ENCODE assay signal across 8 cellular contexts in the genomic region with DNA sequence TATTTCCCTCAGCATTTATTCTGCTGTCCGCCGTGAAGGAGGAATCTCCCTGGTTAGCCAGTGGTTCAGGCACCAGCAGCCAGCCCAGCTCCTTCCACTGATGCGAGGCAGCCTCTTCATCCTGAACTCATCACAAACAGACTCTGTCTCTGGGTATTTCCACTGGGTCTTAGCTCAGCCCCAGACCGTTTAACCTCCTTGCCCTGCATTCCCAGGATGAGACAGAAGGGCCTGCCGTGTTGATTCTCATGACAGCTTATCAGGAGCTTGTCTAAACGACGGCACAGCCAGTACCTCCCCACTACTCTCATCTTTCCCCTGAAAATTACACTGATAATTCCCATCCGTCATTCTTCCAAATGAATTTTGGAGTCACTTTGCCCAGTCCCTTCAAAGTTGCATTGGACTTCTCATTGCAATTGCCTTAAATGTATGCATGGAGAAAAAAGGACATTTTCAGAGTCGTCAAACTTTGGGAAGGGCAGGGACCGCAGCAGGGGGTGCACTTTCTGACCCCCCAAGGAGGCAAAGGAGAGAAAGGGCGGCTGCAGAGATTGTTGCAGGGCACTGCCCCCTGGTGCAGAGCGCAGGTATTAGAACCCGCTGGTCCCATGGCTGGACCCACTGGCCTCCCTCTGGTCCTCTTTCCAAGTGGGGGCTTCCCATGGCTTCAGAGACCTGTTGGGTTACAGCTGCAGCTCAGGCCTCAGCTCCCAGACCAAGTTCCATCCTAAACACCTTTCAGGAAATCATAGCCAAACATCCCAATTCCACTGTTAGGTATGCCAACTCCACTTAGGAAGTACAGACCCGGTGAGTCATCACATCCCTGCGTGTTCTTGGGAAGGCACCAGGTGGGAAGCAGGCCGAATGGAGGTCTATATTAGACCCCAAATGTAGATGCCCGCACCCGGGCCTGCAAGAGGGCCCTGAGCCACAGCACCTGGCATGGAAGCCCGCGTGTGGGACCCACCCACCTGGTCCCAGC. TPM values are rescaled to one million over a fixed set of nuclear protein-coding genes. Genes with fewer than 3 reads are reported as not detected.
DNase-seq lines count a peak whose midpoint lies in the region; ATAC-seq and TF ChIP-seq lines count a peak whose summit lies in the region.

No MANE protein-coding gene starts in this region.

- TF ChIP-seq CTCF in cardiac muscle cell (IDR thresholded peaks at IDR 0.05; ENCODE audit: low read depth, low read length) (peak; percentile 81), RWPE1 (conservative IDR thresholded peaks at IDR 0.05; ENCODE audit: low read depth) (peak; percentile 64), uterus (IDR thresholded peaks at IDR 0.05) (peak in 3 of 4 experiments; percentile 19 to 32 (median 29)), sigmoid colon (IDR thresholded peaks at IDR 0.05) (peak in 2 of 4 experiments; percentile 21 to 45)

- H3K9me3 ChIP-seq in cardiac muscle cell (ENCODE audit: low read depth), result no peaks in the 10 kb centered on the region
- H3K9me3 ChIP-seq in uterus, result no peaks in the 10 kb centered on the region
- H3K9me3 ChIP-seq in sigmoid colon, result no peaks in the 10 kb centered on the region

- WGBS in sigmoid colon, 2 donors, result 50 to 67% methylated on average over 20 of the region's 20 CpGs

- H3K4me1 ChIP-seq in cardiac muscle cell (ENCODE audit: low read depth) (peaks cover 20% of the 10 kb centered on the region), uterus (peaks cover 0 to 15% of the 10 kb centered on the region in 2 donors), sigmoid colon (peaks cover 0 to 33% (median 25%) of the 10 kb centered on the region in 4 donors)

- H3K4me3 ChIP-seq in cardiac muscle cell (no peak overlapping the region), uterus (no peak overlapping the region), sigmoid colon (no peak overlapping the region)

- DNase-seq in cardiac muscle cell (ENCODE audit: low read depth in 1 of 2, low spot score in 1 of 2) (peak in 1 of 2 donors; percentile 56), Right ventricle myocardium superior (no peak), RWPE1 (ENCODE audit: low spot score) (no peak), germinal center (ENCODE audit: low spot score) (peak; percentile 22), uterus (no peak), sigmoid colon (no peak), OCI-M2 (lab: John Stamatoyannopoulos, UW; ENCODE audit: unreplicated experiment) (no peak), hippocampal formation (lab: John Stamatoyannopoulos, UW) (no peak)

- CTCF ChIA-PET in RWPE1 (lab: Yijun Ruan, JAX), result interaction anchor here (0.7 to 1.9 kb wide), 6 partner anchors 84 to 144 kb away, joined by 3 to 5 read pairs (median 4); no protein-coding TSS in a partner anchor

- no peaks in the 10 kb centered on the region for H3K27me3 ChIP-seq in cardiac muscle cell
- no peaks in the 10 kb centered on the region for H3K27me3 ChIP-seq in uterus
- peaks cover 15 to 33% (median 19%) of the 10 kb centered on the region in 3 donors for H3K27me3 ChIP-seq in sigmoid colon

- TF ChIP-seq EP300 in sigmoid colon (IDR thresholded peaks at IDR 0.05), result no peak

- no peak for ATAC-seq in Right ventricle myocardium superior (ENCODE audit: poor library complexity)

- intact Hi-C loops in Right ventricle myocardium superior (cut with DNase I) (no loop called here), uterus (cut with DNase I; ENCODE audit: low total_unique reads) (loop anchor here (5.0 kb wide), 1 partner anchor 123 kb away; no protein-coding TSS in a partner anchor), sigmoid colon (cut with DNase I) (no loop called here)

- no peak overlapping the region for H3K27ac ChIP-seq in cardiac muscle cell
- no peak overlapping the region for H3K27ac ChIP-seq in RWPE1
- no peak overlapping the region for H3K27ac ChIP-seq in uterus
- no peak overlapping the region for H3K27ac ChIP-seq in sigmoid colon

- TF ChIP-seq POLR2A in uterus (IDR thresholded peaks at IDR 0.05), result no peak
- no peak for TF ChIP-seq POLR2A in sigmoid colon (IDR thresholded peaks at IDR 0.05)

- H3K36me3 ChIP-seq in cardiac muscle cell (no peaks in the 10 kb centered on the region), uterus (no peaks in the 10 kb centered on the region), sigmoid colon (no peaks in the 10 kb centered on the region)

- POLR2A ChIA-PET in RWPE1 (lab: Yijun Ruan, JAX; ENCODE audit: low non-redundant PET), result no interaction called here

RNA-seq across cellular contexts. Expression of a gene that starts 3.7 kb away (rescaled TPM):
- total RNA-seq in cardiac muscle cell (12.6 and 31.7 TPM in 2 replicates), Right ventricle myocardium superior (7.3 TPM), uterus (10 to 100 TPM in 3 of 4 donors, under 1 TPM in 1; 0.88 to 69.0 (median 36.9) TPM), sigmoid colon (10 to 100 TPM in 2 of 4 donors, 1 to 10 TPM in 2; 4.3 to 31.9 (median 12.2) TPM)
- polyA plus RNA-seq in cardiac muscle cell (11.1 and 24.5 TPM in 2 replicates), sigmoid colon (1 to 10 TPM in 2 of 3 donors, not detected in 1; 2.4 to 9.8 TPM)

RNA-seq across cellular contexts. Expression of a gene that starts 9.8 kb away (rescaled TPM):
- 9.3 and 16.0 TPM in 2 replicates for total RNA-seq in cardiac muscle cell
- polyA plus RNA-seq in cardiac muscle cell, result 18.8 and 32.3 TPM in 2 replicates
- 47.0 TPM for total RNA-seq in Right ventricle myocardium superior
- total RNA-seq in uterus, result 10 to 100 TPM; 18.7 to 43.4 (median 29.6) TPM
- 10 to 100 TPM; 34.9 to 51.8 (median 43.2) TPM for total RNA-seq in sigmoid colon
- 100 to 1,000 TPM in 1 of 3 donors, 10 to 100 TPM in 2; 43.6 to 105 (median 85.9) TPM for polyA plus RNA-seq in sigmoid colon

RNA-seq across cellular contexts. Expression of a gene that starts 34.9 kb away (rescaled TPM):
- total RNA-seq in cardiac muscle cell, result 21.6 and 24.2 TPM in 2 replicates
- polyA plus RNA-seq in cardiac muscle cell, result 25.9 and 27.1 TPM in 2 replicates
- 10.0 TPM for total RNA-seq in Right ventricle myocardium superior
- total RNA-seq in uterus, result 10 to 100 TPM in 3 of 4 donors, 1 to 10 TPM in 1; 4.6 to 31.7 (median 25.0) TPM
- 10 to 100 TPM; 11.4 to 17.2 (median 14.8) TPM for total RNA-seq in sigmoid colon
- 10 to 100 TPM; 17.4 to 24.2 (median 18.7) TPM for polyA plus RNA-seq in sigmoid colon

RNA-seq across cellular contexts. Expression of a gene that starts 37.3 kb away (rescaled TPM):
- total RNA-seq in cardiac muscle cell (not detected in 2 replicates), Right ventricle myocardium superior (not detected), uterus (under 1 TPM in 2 of 4 donors, not detected in 2; 0.30 to 0.76 TPM), sigmoid colon (not detected)
- polyA plus RNA-seq in cardiac muscle cell (0.87 and 1.0 TPM in 2 replicates), sigmoid colon (under 1 TPM in 2 of 3 donors, not detected in 1; 0.22 to 0.69 TPM)
